In the genomic region with DNA sequence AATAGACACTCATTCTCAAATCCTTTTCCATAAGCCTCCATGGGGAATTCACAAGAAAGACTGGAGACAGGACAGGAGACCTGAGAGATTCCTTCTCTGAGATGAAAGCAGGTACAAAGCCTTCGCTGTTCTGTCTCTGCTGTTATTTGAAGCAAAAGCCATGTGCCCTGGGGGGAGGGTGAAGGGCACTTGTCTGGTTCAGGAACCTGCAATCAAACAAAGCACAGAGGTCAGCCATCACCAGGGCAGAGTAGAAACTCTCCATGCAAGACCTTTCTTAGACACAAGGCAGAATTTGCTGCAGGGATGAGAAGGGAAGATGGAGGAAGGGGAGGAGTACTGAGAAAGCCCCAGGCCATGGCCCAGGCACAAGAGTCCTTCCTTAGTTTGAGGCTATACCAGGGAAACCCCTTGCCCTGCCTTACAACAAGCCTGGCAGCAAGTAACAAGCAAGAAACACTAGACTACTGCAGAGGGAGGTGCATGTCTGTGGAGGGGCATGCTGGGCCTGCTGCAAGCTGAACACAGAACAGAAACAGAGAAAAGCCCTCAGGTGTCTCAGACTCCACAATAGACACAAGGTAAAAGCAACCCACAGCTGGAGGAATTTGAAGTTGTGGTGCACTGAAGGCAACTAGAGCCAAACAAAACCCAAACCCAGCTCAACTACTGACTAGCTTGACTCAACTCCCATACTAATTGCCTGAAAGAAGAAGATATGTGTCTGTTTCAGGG, we compare ENCODE assay signal across 16 cellular contexts. TPM values are rescaled to one million over a fixed set of nuclear protein-coding genes. Genes with fewer than 3 reads are reported as not detected.
DNase-seq lines count a peak whose midpoint lies in the region; ATAC-seq and TF ChIP-seq lines count a peak whose summit lies in the region.
"Had no signal": no experiment of that assay in that cellular context is flagged by ENCODE, and none has a peak within 500 bp of the region (broad histone marks: within the 10 kb centered on the region; RNA-seq: fewer than 3 reads in every experiment).

No MANE protein-coding gene starts in this region.

- POLR2A ChIA-PET in Caco-2 (lab: Charles Lee), result interaction anchor here (0.6 kb wide), 1 partner anchor 132 kb away, joined by 3 read pairs; no protein-coding TSS in a partner anchor

- no peak for TF ChIP-seq EP300 in ovary (IDR thresholded peaks at IDR 0.05)

- H3K9me3 Mint-ChIP-seq in nephron (peaks cover 2% of the 10 kb centered on the region), Caco-2 (ENCODE audit: unreplicated experiment) (no peaks in the 10 kb centered on the region)
- H3K9me3 Mint-ChIP-seq: activated CD4-positive, alpha-beta memory T cell treated with anti-CD3 and anti-CD28 coated beads, Interleukin-2, amount 10 ng/mL, durations not matched to agents 7 days and 5 days; stimulated activated naive CD8-positive, alpha-beta T cell treated with anti-CD3 and anti-CD28 coated beads, Interleukin-15, Interleukin-2, amounts not matched to agents 100 ng/mL and 50 ng/mL, for 24 hours had no signal

- H3K27me3 Mint-ChIP-seq in nephron (ENCODE audit: low read depth), result no peaks in the 10 kb centered on the region
- H3K27me3 Mint-ChIP-seq in Caco-2 (ENCODE audit: insufficient read depth, unreplicated experiment), result peaks cover 7% of the 10 kb centered on the region
- H3K27me3 Mint-ChIP-seq: activated CD4-positive, alpha-beta memory T cell treated with anti-CD3 and anti-CD28 coated beads, Interleukin-2, amount 10 ng/mL, durations not matched to agents 7 days and 5 days; stimulated activated naive CD8-positive, alpha-beta T cell treated with anti-CD3 and anti-CD28 coated beads, Interleukin-15, Interleukin-2, amounts not matched to agents 100 ng/mL and 50 ng/mL, for 24 hours had no signal

- H3K4me1 ChIP-seq in Peyer's patch (no peaks in the 10 kb centered on the region), Caco-2 (no peaks in the 10 kb centered on the region), ovary (ENCODE audit: insufficient read depth) (peaks cover 5% of the 10 kb centered on the region)

- H3K27ac Mint-ChIP-seq in nephron, result peak overlapping the region in 2 of 3 experiments; percentile 43 to 51
- no peak overlapping the region for H3K27ac Mint-ChIP-seq in Caco-2 (ENCODE audit: unreplicated experiment)
- H3K27ac Mint-ChIP-seq: activated CD4-positive, alpha-beta memory T cell treated with anti-CD3 and anti-CD28 coated beads, Interleukin-2, amount 10 ng/mL, durations not matched to agents 7 days and 5 days; stimulated activated naive CD8-positive, alpha-beta T cell treated with anti-CD3 and anti-CD28 coated beads, Interleukin-15, Interleukin-2, amounts not matched to agents 100 ng/mL and 50 ng/mL, for 24 hours had no signal

- BruUV-seq in Caco-2 (replicated peaks; lab: Mats Ljungman, UMichigan), result no TSS peak

- H3K27me3 ChIP-seq in Peyer's patch, result no peaks in the 10 kb centered on the region
- H3K27me3 ChIP-seq in Caco-2 (replicated peaks; ENCODE audit: control insufficient read depth, insufficient read depth, low read length), result no peaks in the 10 kb centered on the region
- H3K27me3 ChIP-seq in ovary, result no peaks in the 10 kb centered on the region

- H3K36me3 Mint-ChIP-seq in nephron (ENCODE audit: low read depth) (no peaks in the 10 kb centered on the region), Caco-2 (ENCODE audit: insufficient read depth, unreplicated experiment) (no peaks in the 10 kb centered on the region)

- intact Hi-C loops in Caco-2 (cut with micrococcal nuclease; ENCODE audit: unreplicated experiment), result no loop called here
- intact Hi-C loops in ovary (cut with DNase I), result loop anchor here in 1 of 4 donors (5.0 kb wide), 1 partner anchor 131 kb away; no protein-coding TSS in a partner anchor

- no peak for TF ChIP-seq POLR2A in Peyer's patch (IDR thresholded peaks at IDR 0.05)
- TF ChIP-seq POLR2A in ovary (IDR thresholded peaks at IDR 0.05), result no peak

- H3K9me3 ChIP-seq in Peyer's patch (no peaks in the 10 kb centered on the region), Caco-2 (no peaks in the 10 kb centered on the region), ovary (no peaks in the 10 kb centered on the region)

- TF ChIP-seq CTCF in nephron (IDR thresholded peaks at IDR 0.05; ENCODE audit: unreplicated experiment in 3 of 3), result no peak
- no peak for TF ChIP-seq CTCF in Peyer's patch (IDR thresholded peaks at IDR 0.05)
- TF ChIP-seq CTCF in Caco-2 (IDR thresholded peaks at IDR 0.05; ENCODE audit: insufficient read depth in 1 of 2, low read depth in 1 of 2, low read length in 1 of 2, severe bottlenecking in 1 of 2, unreplicated experiment in 1 of 2), result no peak
- TF ChIP-seq CTCF in ovary (IDR thresholded peaks at IDR 0.05), result no peak

- H3K4me1 Mint-ChIP-seq in nephron (peaks cover 49% of the 10 kb centered on the region), Caco-2 (ENCODE audit: low read depth, unreplicated experiment) (no peaks in the 10 kb centered on the region)
- H3K4me1 Mint-ChIP-seq: activated CD4-positive, alpha-beta memory T cell treated with anti-CD3 and anti-CD28 coated beads, Interleukin-2, amount 10 ng/mL, durations not matched to agents 7 days and 5 days had no signal

- WGBS in ovary, 3 donors, result 4 to 88% (median 66%) methylated on average over 1 of the region's 1 CpG

- H3K4me3 ChIP-seq in Peyer's patch, result no peak overlapping the region
- no peak overlapping the region for H3K4me3 ChIP-seq in Caco-2 (ENCODE audit: low read depth, low read length)
- H3K4me3 ChIP-seq in ovary, result no peak overlapping the region

- CTCF ChIA-PET in Caco-2 (lab: Charles Lee), result no interaction called here

- H3K27ac ChIP-seq in Peyer's patch, result no peak overlapping the region
- H3K27ac ChIP-seq in ovary, result no peak overlapping the region

- DNase-seq in Peyer's patch (no peak), Caco-2 (no peak), NCI-H1105 treated with DMSO at 0.1 percent for 48 hours (lab: John Stamatoyannopoulos, UW) (no peak), ovary (no peak)
- DNase-seq: activated CD4-positive, alpha-beta memory T cell treated with anti-CD3 and anti-CD28 coated beads, Interleukin-2, amount 10 ng/mL, durations not matched to agents 7 days and 5 days; activated naive CD4-positive, alpha-beta T cell treated with Interleukin-2 at 50 U/mL for 16 hours; central memory CD4-positive, alpha-beta T cell; NCI-H2227 treated with DMSO at 0.1 percent for 48 hours; stimulated activated CD4-positive, alpha-beta T cell treated with anti-CD3 and anti-CD28 coated beads, Interleukin-2, amount 100 ng/mL, for 48 hours had no signal

- H3K4me3 Mint-ChIP-seq in nephron, result no peak overlapping the region
- H3K4me3 Mint-ChIP-seq in Caco-2 (ENCODE audit: unreplicated experiment), result no peak overlapping the region
- H3K4me3 Mint-ChIP-seq: activated CD4-positive, alpha-beta memory T cell treated with anti-CD3 and anti-CD28 coated beads, Interleukin-2, amount 10 ng/mL, durations not matched to agents 7 days and 5 days; stimulated activated naive CD8-positive, alpha-beta T cell treated with anti-CD3 and anti-CD28 coated beads, Interleukin-15, Interleukin-2, amounts not matched to agents 100 ng/mL and 50 ng/mL, for 24 hours had no signal

- ATAC-seq in GM18867 (IDR thresholded peaks at IDR 0.05; ENCODE audit: unreplicated experiment) (peak; percentile 81), GM21515 (IDR thresholded peaks at IDR 0.05; ENCODE audit: unreplicated experiment) (peak; percentile 82), HG03066 (IDR thresholded peaks at IDR 0.05; ENCODE audit: low read depth, unreplicated experiment) (peak; percentile 82)

- H3K36me3 ChIP-seq in Peyer's patch (no peaks in the 10 kb centered on the region), Caco-2 (ENCODE audit: control insufficient read depth, insufficient read depth, low read length) (no peaks in the 10 kb centered on the region), ovary (no peaks in the 10 kb centered on the region)

RNA-seq across cellular contexts. Expression of gene ART4, which starts 7.8 kb away (rescaled TPM):
- total RNA-seq in Peyer's patch (under 1 TPM in 2 of 4 donors, not detected in 2; 0.13 to 0.18 TPM), Caco-2 (2022) (0.19 and 0.57 TPM in 2 replicates), ovary (1 to 10 TPM in 2 of 7 donors, under 1 TPM in 5; 0.05 to 3.3 (median 0.41) TPM)
- 1 to 10 TPM in 1 of 2 donors, under 1 TPM in 1; 0.69 to 5.6 TPM for polyA plus RNA-seq in ovary
- total RNA-seq: activated CD4-positive, alpha-beta memory T cell treated with anti-CD3 and anti-CD28 coated beads, Interleukin-2, amount 10 ng/mL, durations not matched to agents 7 days and 5 days; epithelial cell of proximal tubule; M059J had no signal

RNA-seq across cellular contexts. Expression of gene MGP, which starts 34.6 kb away (rescaled TPM):
- total RNA-seq in Peyer's patch (100 to 1,000 TPM in 3 of 4 donors, 10 to 100 TPM in 1; 76.0 to 127 (median 115) TPM), Caco-2 (2022) (not detected in 2 replicates), ovary (1,000 to 10,000 TPM in 1 of 7 donors, 100 to 1,000 TPM in 6; 109 to 1,029 (median 431) TPM)
- 1,000 to 10,000 TPM in 1 of 2 donors, 100 to 1,000 TPM in 1; 259 to 2,243 TPM for polyA plus RNA-seq in ovary
- total RNA-seq: activated CD4-positive, alpha-beta memory T cell treated with anti-CD3 and anti-CD28 coated beads, Interleukin-2, amount 10 ng/mL, durations not matched to agents 7 days and 5 days had no signal

RNA-seq across cellular contexts. Expression of gene SMCO3, which starts 37.1 kb away (rescaled TPM):
- total RNA-seq in Peyer's patch (not detected), Caco-2 (2022) (not detected in 2 replicates), ovary (under 1 TPM in 1 of 7 donors, not detected in 6; 0.15 TPM)
- polyA plus RNA-seq in ovary, result under 1 TPM; 0.04 to 0.30 TPM
- total RNA-seq: activated CD4-positive, alpha-beta memory T cell treated with anti-CD3 and anti-CD28 coated beads, Interleukin-2, amount 10 ng/mL, durations not matched to agents 7 days and 5 days; epithelial cell of proximal tubule; M059J had no signal

RNA-seq across cellular contexts. Expression of gene C12orf60, which starts 47.6 kb away (rescaled TPM):
- total RNA-seq in Peyer's patch (under 1 TPM in 1 of 4 donors, not detected in 3; 0.88 TPM), Caco-2 (2022) (1.8 and 2.8 TPM in 2 replicates), ovary (1 to 10 TPM in 3 of 7 donors, under 1 TPM in 4; 0.60 to 1.2 (median 0.82) TPM)
- polyA plus RNA-seq in ovary, result 1 to 10 TPM in 1 of 2 donors, under 1 TPM in 1; 0.50 to 1.9 TPM

RNA-seq across cellular contexts. Expression of gene WBP11, which starts 47.8 kb away (rescaled TPM):
- total RNA-seq in Peyer's patch (10 to 100 TPM; 12.3 to 42.9 (median 12.8) TPM), Caco-2 (2022) (159 and 184 TPM in 2 replicates), ovary (10 to 100 TPM; 12.9 to 68.2 (median 50.5) TPM)
- 10 to 100 TPM; 21.1 to 84.1 TPM for polyA plus RNA-seq in ovary

Comparison
In these comparisons a context has a peak if more than half of its experiments do, and no peak if none do; other contexts are left out.
1. RNA of gene MGP, which starts 34.6 kb away (total RNA-seq): 109 to 1,029 TPM in ovary and 76.0 to 127 TPM in Peyer's patch; not detected in Caco-2; every median in the first group is over 10 times any median in the second.
2. Peak in every context shown above with its lines, with median percentiles within 50 percentile points of each other: ATAC-seq.